In the genomic region with DNA sequence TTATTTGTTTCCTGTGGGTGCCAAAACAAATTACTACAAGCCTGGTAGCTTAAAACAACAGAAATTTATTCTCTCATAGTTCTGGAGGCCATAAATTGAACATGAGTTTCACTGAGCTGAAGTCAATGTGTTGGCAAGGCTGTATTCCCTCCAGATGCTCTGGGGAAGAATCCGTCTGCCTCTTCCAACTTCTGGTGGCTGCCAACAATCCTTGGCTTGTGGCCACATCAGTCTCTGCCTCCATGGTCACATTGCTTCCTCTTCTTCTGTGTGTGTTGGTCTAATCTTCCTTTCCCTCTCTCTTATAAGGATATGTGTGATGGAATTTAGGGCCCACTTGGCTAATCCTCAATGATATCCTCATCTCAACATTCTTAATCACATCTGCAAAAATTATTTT, we compare ENCODE assay signal across 14 cellular contexts.
"Had no signal": no experiment of that assay in that cellular context is flagged by ENCODE, and none has a peak within 500 bp of the region (broad histone marks: within the 10 kb centered on the region; RNA-seq: fewer than 3 reads in every experiment).

No MANE protein-coding gene starts in this region.

- H3K9me3 ChIP-seq: adrenal gland, thoracic aorta, upper lobe of right lung had no signal

- H3K27me3 ChIP-seq: adrenal gland, cardiac muscle cell, upper lobe of right lung had no signal

- H3K4me3 ChIP-seq: adrenal gland, cardiac muscle cell, thoracic aorta, upper lobe of right lung had no signal

- ATAC-seq: activated CD8-positive, alpha-beta T cell treated with anti-CD3 and anti-CD28 coated beads for 36 hours; activated T-cell treated with anti-CD3 and anti-CD28 coated beads, Interleukin-2, amount 50 U/mL, for 4 hours; T-helper 17 cell; upper lobe of right lung; WTC11 had no signal

- DNase-seq: activated CD4-positive, alpha-beta T cell treated with anti-CD3 and anti-CD28 coated beads for 4 hours; activated CD8-positive, alpha-beta T cell treated with anti-CD3 and anti-CD28 coated beads for 36 hours; activated effector memory CD4-positive, alpha-beta T cell treated with anti-CD3 and anti-CD28 coated beads, Interleukin-2, amount 50 U/mL, for 16 hours; activated T-cell treated with anti-CD3 and anti-CD28 coated beads, Interleukin-2, amount 50 U/mL, for 4 hours; erythroblast; foreskin melanocyte; retina; small intestine; T-helper 17 cell; upper lobe of right lung had no signal

- H3K27ac ChIP-seq: adrenal gland, cardiac muscle cell, thoracic aorta, upper lobe of right lung had no signal

- H3K36me3 ChIP-seq: adrenal gland, cardiac muscle cell, thoracic aorta, upper lobe of right lung had no signal
